In the genomic region with DNA sequence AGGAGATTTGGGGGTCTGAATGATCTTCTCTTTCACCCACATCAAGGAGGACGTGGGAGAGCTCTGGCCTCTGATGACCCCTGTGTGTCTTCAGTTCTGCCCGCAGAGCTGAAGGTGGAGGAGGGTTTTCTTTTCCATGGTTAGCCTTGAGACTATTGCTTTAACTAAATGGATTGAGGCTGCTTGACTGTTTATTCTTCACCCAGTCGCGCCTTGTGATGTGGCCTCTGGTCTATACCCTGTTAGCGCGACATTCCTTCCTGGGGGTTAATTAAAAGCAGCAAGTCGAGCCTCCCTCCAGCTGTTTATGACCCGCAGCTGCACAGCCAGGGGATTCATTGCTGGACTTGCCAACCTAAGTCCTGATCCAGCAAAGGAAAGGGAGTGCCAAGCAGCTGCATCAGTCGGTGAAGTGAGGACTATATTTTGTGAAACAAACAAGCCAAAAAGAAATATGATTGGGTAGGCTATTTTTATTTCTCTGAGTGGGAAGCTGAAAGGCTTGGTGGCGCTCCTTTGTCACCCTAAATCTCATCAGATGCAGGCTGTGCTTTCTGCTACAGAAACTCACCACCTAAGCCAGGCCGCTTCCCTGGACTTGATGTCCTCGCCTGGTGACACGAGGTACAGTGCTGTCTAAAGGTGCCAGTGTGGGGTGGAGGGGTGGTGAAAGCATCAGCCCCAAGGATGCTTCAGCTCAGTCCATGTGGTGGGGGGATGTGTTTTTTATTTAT, we compare ENCODE assay signal across 9 cellular contexts. TPM values are rescaled to one million over a fixed set of nuclear protein-coding genes. Genes with fewer than 3 reads are reported as not detected.
A peak's percentile ranks its signal among the peaks of the same experiment; 100 is the strongest.
DNase-seq lines count a peak whose midpoint lies in the region; ATAC-seq and TF ChIP-seq lines count a peak whose summit lies in the region.
"Had no signal": no experiment of that assay in that cellular context is flagged by ENCODE, and none has a peak within 500 bp of the region (broad histone marks: within the 10 kb centered on the region; RNA-seq: fewer than 3 reads in every experiment).

No MANE protein-coding gene starts in this region.

- no peaks in the 10 kb centered on the region for H3K36me3 ChIP-seq in HEK293 (ENCODE audit: control insufficient read depth in 2 of 2, insufficient read depth in 1 of 2, low read length in 2 of 2)
- peaks cover 5% of the 10 kb centered on the region for H3K36me3 ChIP-seq in left ventricle myocardium inferior
- H3K36me3 ChIP-seq in smooth muscle cell (ENCODE audit: low read depth): no peaks in the 10 kb centered on the region

- WGBS in smooth muscle cell (ENCODE audit: low lambda C conversion rate): 43% methylated on average over 13 of the region's 13 CpGs

- H3K4me1 ChIP-seq in HEK293 (ENCODE audit: control insufficient read depth, insufficient read depth, low read length): no peaks in the 10 kb centered on the region
- peaks cover 91% of the 10 kb centered on the region for H3K4me1 ChIP-seq in left ventricle myocardium inferior
- H3K4me1 ChIP-seq in smooth muscle cell (ENCODE audit: low read depth): peaks cover 14% of the 10 kb centered on the region

- H3K4me3 ChIP-seq in HEK293 (ENCODE audit: low read depth, low read length) (no peak overlapping the region), left ventricle myocardium inferior (peak overlapping the region; percentile 56), smooth muscle cell (no peak overlapping the region)

- DNase-seq in activated T-helper 1 cell treated with anti-CD3 and anti-CD28 coated beads, Interleukin-12 subunit alpha, Interleukin-12 subunit beta, Interleukin-2, Interleukin-4 antibody, amounts not matched to agents 30 ng/mL and 10 ng/mL and 1 ng/mL, durations not matched to agents 14 hours and 24 hours and 36 hours (ENCODE audit: low spot score): no peak
- no peak for DNase-seq in left ventricle myocardium inferior
- no peak for DNase-seq in smooth muscle cell (lab: John Stamatoyannopoulos, UW; ENCODE audit: unreplicated experiment)
- no peak for DNase-seq in LoVo (ENCODE audit: low spot score)
- DNase-seq in NCI-H2196 treated with DMSO at 0.1 percent for 48 hours (lab: John Stamatoyannopoulos, UW; ENCODE audit: unreplicated experiment): no peak
- DNase-seq: activated CD4-positive, alpha-beta T cell treated with anti-CD3 and anti-CD28 coated beads for 1 hour; NCI-H524 treated with DMSO at 0.1 percent for 48 hours had no signal

- TF ChIP-seq CTCF in HEK293 (tag by site-specific recombination; IDR thresholded peaks at IDR 0.05) (no peak), left ventricle myocardium inferior (IDR thresholded peaks at IDR 0.05; ENCODE audit: borderline replicate concordance) (no peak), smooth muscle cell (IDR thresholded peaks at IDR 0.05; ENCODE audit: borderline replicate concordance, insufficient read depth, poor library complexity, severe bottlenecking) (no peak)

- no peaks in the 10 kb centered on the region for H4K20me1 ChIP-seq in smooth muscle cell (ENCODE audit: low read depth)

- no peak overlapping the region for H2AFZ ChIP-seq in smooth muscle cell (ENCODE audit: low read depth)

- peaks cover 40% of the 10 kb centered on the region for H3K4me1 Mint-ChIP-seq in activated T-helper 1 cell treated with anti-CD3 and anti-CD28 coated beads, Interleukin-12 subunit alpha, Interleukin-12 subunit beta, Interleukin-2, Interleukin-4 antibody, amounts not matched to agents 30 ng/mL and 10 ng/mL and 1 ng/mL, durations not matched to agents 14 hours and 24 hours and 36 hours (ENCODE audit: low read depth)

- H3K4me2 ChIP-seq in smooth muscle cell: peak overlapping the region; percentile 63

- H3K27me3 ChIP-seq in left ventricle myocardium inferior (ENCODE audit: low read depth) (no peaks in the 10 kb centered on the region), smooth muscle cell (ENCODE audit: low read depth) (no peaks in the 10 kb centered on the region)

- no peaks in the 10 kb centered on the region for H3K9me3 Mint-ChIP-seq in activated T-helper 1 cell treated with anti-CD3 and anti-CD28 coated beads, Interleukin-12 subunit alpha, Interleukin-12 subunit beta, Interleukin-2, Interleukin-4 antibody, amounts not matched to agents 30 ng/mL and 10 ng/mL and 1 ng/mL, durations not matched to agents 14 hours and 24 hours and 36 hours

- H3K27ac ChIP-seq in HEK293 (ENCODE audit: extremely low read depth, low read depth, low read length): no peak overlapping the region
- H3K27ac ChIP-seq in left ventricle myocardium inferior (replicated peaks): peak overlapping the region; percentile 92
- H3K27ac ChIP-seq in smooth muscle cell (ENCODE audit: low read depth): peak overlapping the region; percentile 68

- CTCF ChIA-PET in HEK293 (lab: Yijun Ruan, JAX): interaction anchor here (0.6 to 2.4 kb wide), 4 partner anchors 9 to 325 kb away, joined by 3 to 11 read pairs (median 6); no protein-coding TSS in a partner anchor

- H3K27ac Mint-ChIP-seq in activated T-helper 1 cell treated with anti-CD3 and anti-CD28 coated beads, Interleukin-12 subunit alpha, Interleukin-12 subunit beta, Interleukin-2, Interleukin-4 antibody, amounts not matched to agents 30 ng/mL and 10 ng/mL and 1 ng/mL, durations not matched to agents 14 hours and 24 hours and 36 hours: peak overlapping the region; percentile 76

- no peaks in the 10 kb centered on the region for H3K9me3 ChIP-seq in HEK293 (ENCODE audit: control insufficient read depth, insufficient read depth, low read depth, low read length)
- H3K9me3 ChIP-seq in left ventricle myocardium inferior (replicated peaks): no peaks in the 10 kb centered on the region
- no peaks in the 10 kb centered on the region for H3K9me3 ChIP-seq in smooth muscle cell (replicated peaks; ENCODE audit: low read depth)

- no peaks in the 10 kb centered on the region for H3K79me2 ChIP-seq in smooth muscle cell (ENCODE audit: low read depth)

- H3K27me3 Mint-ChIP-seq in activated T-helper 1 cell treated with anti-CD3 and anti-CD28 coated beads, Interleukin-12 subunit alpha, Interleukin-12 subunit beta, Interleukin-2, Interleukin-4 antibody, amounts not matched to agents 30 ng/mL and 10 ng/mL and 1 ng/mL, durations not matched to agents 14 hours and 24 hours and 36 hours (ENCODE audit: insufficient read depth): no peaks in the 10 kb centered on the region

- intact Hi-C loops in activated T-helper 1 cell treated with anti-CD3 and anti-CD28 coated beads, Interleukin-12 subunit alpha, Interleukin-12 subunit beta, Interleukin-2, Interleukin-4 antibody, amounts not matched to agents 30 ng/mL and 10 ng/mL and 1 ng/mL, durations not matched to agents 14 hours and 24 hours and 36 hours (cut with micrococcal nuclease): loop anchor here (2.0 kb wide), 1 partner anchor 41 kb away; no protein-coding TSS in a partner anchor
- intact Hi-C loops in left ventricle myocardium inferior (cut with micrococcal nuclease): no loop called here

- H3K36me3 Mint-ChIP-seq in activated T-helper 1 cell treated with anti-CD3 and anti-CD28 coated beads, Interleukin-12 subunit alpha, Interleukin-12 subunit beta, Interleukin-2, Interleukin-4 antibody, amounts not matched to agents 30 ng/mL and 10 ng/mL and 1 ng/mL, durations not matched to agents 14 hours and 24 hours and 36 hours (ENCODE audit: low read depth): peaks cover 3% of the 10 kb centered on the region

- no peak overlapping the region for H3K4me3 Mint-ChIP-seq in activated T-helper 1 cell treated with anti-CD3 and anti-CD28 coated beads, Interleukin-12 subunit alpha, Interleukin-12 subunit beta, Interleukin-2, Interleukin-4 antibody, amounts not matched to agents 30 ng/mL and 10 ng/mL and 1 ng/mL, durations not matched to agents 14 hours and 24 hours and 36 hours

- POLR2A ChIA-PET in HEK293 (lab: Yijun Ruan, JAX): interaction anchor here (0.5 to 4.1 kb wide), 5 partner anchors 9 to 350 kb away, joined by 4 to 29 read pairs (median 6); a partner anchor contains a TSS

- no peak for ATAC-seq in HG02973 (IDR thresholded peaks at IDR 0.05; ENCODE audit: unreplicated experiment)

- no peak overlapping the region for H3K9ac ChIP-seq in smooth muscle cell (ENCODE audit: low read depth)

- H3F3A ChIP-seq in smooth muscle cell (ENCODE audit: low read depth): peaks cover 12% of the 10 kb centered on the region

TF ChIP-seq in HEK293, 187 proteins besides CTCF, POLR2A, EP300 and RAD21:
- TF ChIP-seq GLIS1 (tag by site-specific recombination; IDR thresholded peaks at IDR 0.05): peak; percentile 84
- peak; percentile 77 for TF ChIP-seq ZIC2 (tag by site-specific recombination; IDR thresholded peaks at IDR 0.05)
- TF ChIP-seq, protein P1, sequence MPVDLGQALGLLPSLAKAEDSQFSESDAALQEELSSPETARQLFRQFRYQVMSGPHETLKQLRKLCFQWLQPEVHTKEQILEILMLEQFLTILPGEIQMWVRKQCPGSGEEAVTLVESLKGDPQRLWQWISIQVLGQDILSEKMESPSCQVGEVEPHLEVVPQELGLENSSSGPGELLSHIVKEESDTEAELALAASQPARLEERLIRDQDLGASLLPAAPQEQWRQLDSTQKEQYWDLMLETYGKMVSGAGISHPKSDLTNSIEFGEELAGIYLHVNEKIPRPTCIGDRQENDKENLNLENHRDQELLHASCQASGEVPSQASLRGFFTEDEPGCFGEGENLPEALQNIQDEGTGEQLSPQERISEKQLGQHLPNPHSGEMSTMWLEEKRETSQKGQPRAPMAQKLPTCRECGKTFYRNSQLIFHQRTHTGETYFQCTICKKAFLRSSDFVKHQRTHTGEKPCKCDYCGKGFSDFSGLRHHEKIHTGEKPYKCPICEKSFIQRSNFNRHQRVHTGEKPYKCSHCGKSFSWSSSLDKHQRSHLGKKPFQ (tag by site-specific recombination; IDR thresholded peaks at IDR 0.05): peak; percentile 7; the same call in 1 of the 2 replicates
- no peak for TF ChIP-seq ZNF791 (tag by site-specific recombination; IDR thresholded peaks at IDR 0.05)
- TF ChIP-seq ZNF561 (tag by site-specific recombination; IDR thresholded peaks at IDR 0.05; ENCODE audit: borderline replicate concordance): no peak
- TF ChIP-seq ZNF10 (tag by site-specific recombination; IDR thresholded peaks at IDR 0.05): 0 out of 2 replicates have a peak, but pooled peaks have one; percentile 25
- TF ChIP-seq ZNF416 (tag by site-specific recombination; IDR thresholded peaks at IDR 0.05): no peak
- TF ChIP-seq YY2 (tag by site-specific recombination; IDR thresholded peaks at IDR 0.05): no peak

RNA-seq across cellular contexts. Expression of a gene that starts 11.0 kb away (rescaled TPM):
- 77.6 and 81.9 TPM in 2 replicates for total RNA-seq in activated T-helper 1 cell treated with anti-CD3 and anti-CD28 coated beads, Interleukin-12 subunit alpha, Interleukin-12 subunit beta, Interleukin-2, Interleukin-4 antibody, amounts not matched to agents 30 ng/mL and 10 ng/mL and 1 ng/mL, durations not matched to agents 14 hours and 24 hours and 36 hours
- total RNA-seq in left ventricle myocardium inferior (55.5 TPM), smooth muscle cell (24.3 and 25.1 TPM in 2 replicates)
- polyA plus RNA-seq in smooth muscle cell: 25.8 and 29.5 TPM in 2 replicates
